ENCODE assay signal across 18 cellular contexts in the genomic region with DNA sequence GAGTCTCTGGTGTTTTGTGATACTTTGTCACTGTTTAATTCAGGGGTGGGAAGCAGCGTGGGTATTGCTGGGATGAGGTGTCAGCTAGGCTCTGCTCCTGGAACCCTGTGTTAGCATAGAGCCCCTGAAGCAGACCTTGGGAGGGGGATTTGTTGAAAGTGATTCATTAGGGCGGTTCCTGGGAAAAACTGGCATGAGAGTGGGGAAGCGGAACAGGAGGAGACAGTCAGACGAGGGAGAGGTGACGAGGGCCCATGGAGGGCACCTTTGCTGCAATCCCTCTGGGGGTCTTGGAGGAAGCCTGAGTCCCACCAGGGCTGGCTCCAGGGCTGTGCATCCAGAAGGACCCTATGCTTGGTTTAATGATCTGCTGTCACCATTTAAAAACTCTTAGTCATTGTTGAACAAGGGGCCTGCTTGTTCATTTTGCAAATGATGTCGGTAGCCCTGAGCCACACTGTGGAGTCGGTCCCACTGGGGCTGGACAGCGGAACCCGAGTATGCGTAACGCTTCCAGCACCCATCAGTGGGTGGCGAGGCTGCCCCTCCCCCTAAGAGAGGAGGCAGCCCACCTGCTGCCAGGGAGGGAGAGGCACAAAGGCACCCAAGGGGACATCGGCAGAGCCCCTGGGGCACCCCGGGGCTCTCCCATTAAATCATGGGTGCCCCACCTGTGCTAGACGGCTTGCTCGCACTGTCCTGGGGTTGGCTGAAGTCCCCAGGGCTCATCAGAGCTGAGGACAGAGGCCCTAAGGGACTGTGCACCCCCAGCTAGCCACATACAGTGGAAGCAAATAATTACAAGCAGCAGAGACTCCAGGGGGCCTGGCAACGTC. TPM values are rescaled to one million over a fixed set of nuclear protein-coding genes. Genes with fewer than 3 reads are reported as not detected.
A peak's percentile ranks its signal among the peaks of the same experiment; 100 is the strongest.
DNase-seq lines count a peak whose midpoint lies in the region; ATAC-seq, FAIRE-seq and TF ChIP-seq lines count a peak whose summit lies in the region.
"Had no signal": no experiment of that assay in that cellular context is flagged by ENCODE, and none has a peak within 500 bp of the region (broad histone marks: within the 10 kb centered on the region; RNA-seq: fewer than 3 reads in every experiment).

No MANE protein-coding gene starts in this region.

- H3K27ac ChIP-seq in upper lobe of right lung, result no peak overlapping the region

- H3K4me1 ChIP-seq in upper lobe of right lung, result no peaks in the 10 kb centered on the region

- H3K4me1 Mint-ChIP-seq in WTC11 (peaks cover 8% of the 10 kb centered on the region), neural crest cell (peaks cover 15% of the 10 kb centered on the region)
- H3K4me1 Mint-ChIP-seq: CD4-positive, alpha-beta memory T cell had no signal

- H3K4me3 Mint-ChIP-seq in WTC11 (no peak overlapping the region), neural crest cell (no peak overlapping the region)
- H3K4me3 Mint-ChIP-seq: CD4-positive, alpha-beta memory T cell had no signal

- intact Hi-C loops in upper lobe of right lung (cut with DNase I), result no loop called here

- no peaks in the 10 kb centered on the region for H3K9me3 ChIP-seq in upper lobe of right lung

- POLR2A ChIA-PET in WTC11 (lab: Charles Lee), result no interaction called here

- no peak for FAIRE-seq in urothelium cell line (lab: Jason Lieb, UNC)
- FAIRE-seq: G401.6, GM12891, GM19239 had no signal

- H3K27ac Mint-ChIP-seq in WTC11, result no peak overlapping the region
- H3K27ac Mint-ChIP-seq in neural crest cell (ENCODE audit: unreplicated experiment), result peak overlapping the region; percentile 70
- H3K27ac Mint-ChIP-seq: CD4-positive, alpha-beta memory T cell had no signal

- no peak for TF ChIP-seq CTCF in WTC11 (IDR thresholded peaks at IDR 0.05)
- no peak for TF ChIP-seq CTCF in neural crest cell (conservative IDR thresholded peaks at IDR 0.05)
- no peak for TF ChIP-seq CTCF in upper lobe of right lung (IDR thresholded peaks at IDR 0.05)

- H3K27me3 ChIP-seq in upper lobe of right lung, result no peaks in the 10 kb centered on the region

- CTCF ChIA-PET in WTC11 (lab: Charles Lee), result interaction anchor here (1.2 kb wide), 1 partner anchor 53 kb away, joined by 5 read pairs; no protein-coding TSS in a partner anchor

- no peak overlapping the region for H3K4me3 ChIP-seq in upper lobe of right lung

- no peaks in the 10 kb centered on the region for H3K36me3 ChIP-seq in upper lobe of right lung

- no peak for ATAC-seq in WTC11
- ATAC-seq in upper lobe of right lung, result no peak
- ATAC-seq: HCT116 had no signal

- peak; percentile 46 for DNase-seq in Daoy (ENCODE audit: low read depth)
- DNase-seq in WTC11 (ENCODE audit: low spot score), result no peak
- no peak for DNase-seq in neural crest cell (ENCODE audit: low read depth, low spot score)
- DNase-seq in upper lobe of right lung, result peak; percentile 38
- DNase-seq in NCI-H1048 (lab: John Stamatoyannopoulos, UW), result no peak
- no peak for DNase-seq in cerebellum (ENCODE audit: low spot score)
- DNase-seq in urothelium cell line (ENCODE audit: low spot score), result no peak
- DNase-seq: ACHN; C1 segment of cervical spinal cord; CD4-positive, alpha-beta memory T cell; DMS79; EL had no signal

- H3K36me3 Mint-ChIP-seq in WTC11, result no peaks in the 10 kb centered on the region
- H3K36me3 Mint-ChIP-seq in neural crest cell (ENCODE audit: low read depth), result no peaks in the 10 kb centered on the region
- H3K36me3 Mint-ChIP-seq: CD4-positive, alpha-beta memory T cell had no signal

- H3K9me3 Mint-ChIP-seq in WTC11 (no peaks in the 10 kb centered on the region), neural crest cell (no peaks in the 10 kb centered on the region)

- H3K27me3 Mint-ChIP-seq in WTC11 (ENCODE audit: low read depth) (no peaks in the 10 kb centered on the region), neural crest cell (ENCODE audit: low read depth) (peaks cover 3% of the 10 kb centered on the region)

TF ChIP-seq in WTC11, 78 proteins besides CTCF, POLR2A, EP300 and RAD21:
- TF ChIP-seq, protein P1, sequence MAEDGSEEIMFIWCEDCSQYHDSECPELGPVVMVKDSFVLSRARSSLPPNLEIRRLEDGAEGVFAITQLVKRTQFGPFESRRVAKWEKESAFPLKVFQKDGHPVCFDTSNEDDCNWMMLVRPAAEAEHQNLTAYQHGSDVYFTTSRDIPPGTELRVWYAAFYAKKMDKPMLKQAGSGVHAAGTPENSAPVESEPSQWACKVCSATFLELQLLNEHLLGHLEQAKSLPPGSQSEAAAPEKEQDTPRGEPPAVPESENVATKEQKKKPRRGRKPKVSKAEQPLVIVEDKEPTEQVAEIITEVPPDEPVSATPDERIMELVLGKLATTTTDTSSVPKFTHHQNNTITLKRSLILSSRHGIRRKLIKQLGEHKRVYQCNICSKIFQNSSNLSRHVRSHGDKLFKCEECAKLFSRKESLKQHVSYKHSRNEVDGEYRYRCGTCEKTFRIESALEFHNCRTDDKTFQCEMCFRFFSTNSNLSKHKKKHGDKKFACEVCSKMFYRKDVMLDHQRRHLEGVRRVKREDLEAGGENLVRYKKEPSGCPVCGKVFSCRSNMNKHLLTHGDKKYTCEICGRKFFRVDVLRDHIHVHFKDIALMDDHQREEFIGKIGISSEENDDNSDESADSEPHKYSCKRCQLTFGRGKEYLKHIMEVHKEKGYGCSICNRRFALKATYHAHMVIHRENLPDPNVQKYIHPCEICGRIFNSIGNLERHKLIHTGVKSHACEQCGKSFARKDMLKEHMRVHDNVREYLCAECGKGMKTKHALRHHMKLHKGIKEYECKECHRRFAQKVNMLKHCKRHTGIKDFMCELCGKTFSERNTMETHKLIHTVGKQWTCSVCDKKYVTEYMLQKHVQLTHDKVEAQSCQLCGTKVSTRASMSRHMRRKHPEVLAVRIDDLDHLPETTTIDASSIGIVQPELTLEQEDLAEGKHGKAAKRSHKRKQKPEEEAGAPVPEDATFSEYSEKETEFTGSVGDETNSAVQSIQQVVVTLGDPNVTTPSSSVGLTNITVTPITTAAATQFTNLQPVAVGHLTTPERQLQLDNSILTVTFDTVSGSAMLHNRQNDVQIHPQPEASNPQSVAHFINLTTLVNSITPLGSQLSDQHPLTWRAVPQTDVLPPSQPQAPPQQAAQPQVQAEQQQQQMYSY (CRISPR knock-in tag; IDR thresholded peaks at IDR 0.05), result peak; percentile 87
- no peak for TF ChIP-seq NR1H2 (CRISPR knock-in tag; IDR thresholded peaks at IDR 0.05)
- no peak for TF ChIP-seq ZNF219 (CRISPR knock-in tag; IDR thresholded peaks at IDR 0.05; ENCODE audit: borderline replicate concordance)
- TF ChIP-seq, protein P2, sequence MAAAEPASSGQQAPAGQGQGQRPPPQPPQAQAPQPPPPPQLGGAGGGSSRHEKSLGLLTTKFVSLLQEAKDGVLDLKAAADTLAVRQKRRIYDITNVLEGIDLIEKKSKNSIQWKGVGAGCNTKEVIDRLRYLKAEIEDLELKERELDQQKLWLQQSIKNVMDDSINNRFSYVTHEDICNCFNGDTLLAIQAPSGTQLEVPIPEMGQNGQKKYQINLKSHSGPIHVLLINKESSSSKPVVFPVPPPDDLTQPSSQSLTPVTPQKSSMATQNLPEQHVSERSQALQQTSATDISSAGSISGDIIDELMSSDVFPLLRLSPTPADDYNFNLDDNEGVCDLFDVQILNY (CRISPR knock-in tag; IDR thresholded peaks at IDR 0.05), result no peak

RNA-seq across cellular contexts. Expression of a gene that starts 35.4 kb away (rescaled TPM):
- total RNA-seq in Daoy (2014; rRNA removed; shearing (Covaris generic)), result 0.30 TPM in 1 of 2 replicates, not detected in the other
- total RNA-seq in WTC11 (2021) (0.32 to 0.50 TPM (median 0.41 TPM) in 3 replicates), neural crest cell (0.14 and 0.30 TPM in 2 replicates), upper lobe of right lung (26.0 TPM), cerebellum (2.4 TPM)
- total RNA-seq: A172; CD4-positive, alpha-beta memory T cell; H4 had no signal

RNA-seq across cellular contexts. Expression of a gene that starts 38.3 kb away (rescaled TPM):
- total RNA-seq in Daoy (2014; rRNA removed; shearing (Covaris generic)), result not detected in 2 replicates
- 2.4 to 4.3 TPM (median 2.8 TPM) in 3 replicates for total RNA-seq in WTC11 (2021)
- total RNA-seq in neural crest cell, result 0.16 and 0.30 TPM in 2 replicates
- 48.9 TPM for total RNA-seq in upper lobe of right lung
- 6.6 TPM for total RNA-seq in cerebellum
- total RNA-seq: A172; CD4-positive, alpha-beta memory T cell; H4 had no signal

Comparison
In these comparisons a context has a peak if more than half of its experiments do, and no peak if none do; other contexts are left out.
1. DNase-seq: peak in Daoy (single experiment) and upper lobe of right lung (single experiment); none in WTC11 (single experiment), neural crest cell (single experiment), NCI-H1048 (single experiment), cerebellum (single experiment) and urothelium cell line (single experiment).